ENCODE assay signal across 8 cellular contexts in genomic region chr6:44268095-44268628, GRCh38. TPM values are rescaled to one million over a fixed set of nuclear protein-coding genes. Genes with fewer than 3 reads are reported as not detected.
DNase-seq lines count a peak whose midpoint lies in the region; ATAC-seq and TF ChIP-seq lines count a peak whose summit lies in the region.

No MANE protein-coding gene starts in this region.

- POLR2A ChIA-PET in WTC11 (lab: Charles Lee) = interaction anchor here (1.3 to 1.6 kb wide), 3 partner anchors 11 to 22 kb away, joined by 3 to 5 read pairs (median 5); partner anchors contain the start of gene HSP90AB1

- CTCF ChIA-PET in WTC11 (lab: Charles Lee) = interaction anchor here (0.6 to 6.3 kb wide), 35 partner anchors 10 to 1176 kb away, joined by 3 to 109 read pairs (median 4); partner anchors contain the start of genes AARS2, HSP90AB1, MRPL14 and SLC29A1

- DNase-seq in cardiac muscle cell (ENCODE audit: low read depth in 1 of 2, low spot score in 1 of 2) (peak; percentile 53 to 83), Right ventricle myocardium superior (no peak), NCI-H1694 treated with DMSO at 0.1 percent for 48 hours (lab: John Stamatoyannopoulos, UW) (peak; percentile 37), WTC11 (ENCODE audit: low spot score) (peak; percentile 86), ecto neural progenitor cell (ENCODE audit: low spot score) (peak; percentile 82), myocyte (ENCODE audit: low read depth) (peak; percentile 61), uterus (peak in 1 of 2 donors; percentile 28)

- H3K9me3 Mint-ChIP-seq in WTC11 = no peaks in the 10 kb centered on the region

- TF ChIP-seq POLR2A in uterus (IDR thresholded peaks at IDR 0.05) = no peak

- H3K36me3 Mint-ChIP-seq in WTC11 = no peaks in the 10 kb centered on the region

- H3K27ac Mint-ChIP-seq in WTC11 = no peak overlapping the region

- no peaks in the 10 kb centered on the region for H3K36me3 ChIP-seq in cardiac muscle cell
- H3K36me3 ChIP-seq in uterus = no peaks in the 10 kb centered on the region

- H3K27ac ChIP-seq in cardiac muscle cell = no peak overlapping the region
- H3K27ac ChIP-seq in uterus = no peak overlapping the region

- H3K27me3 Mint-ChIP-seq in WTC11 (ENCODE audit: low read depth) = peaks cover 31% of the 10 kb centered on the region

- peaks cover 6% of the 10 kb centered on the region for H3K4me1 ChIP-seq in cardiac muscle cell (ENCODE audit: low read depth)
- peaks cover 0 to 23% of the 10 kb centered on the region in 2 donors for H3K4me1 ChIP-seq in uterus

- H3K4me3 Mint-ChIP-seq in WTC11 = 0 out of 2 replicates have a peak overlapping the region, but pooled peaks have one; percentile 3

- TF ChIP-seq CTCF in cardiac muscle cell (IDR thresholded peaks at IDR 0.05; ENCODE audit: low read depth, low read length) = peak; percentile 98
- TF ChIP-seq CTCF in WTC11 (IDR thresholded peaks at IDR 0.05) = peak; percentile 89
- peak; percentile 57 to 72 (median 66) for TF ChIP-seq CTCF in uterus (IDR thresholded peaks at IDR 0.05)

- ATAC-seq in Right ventricle myocardium superior (ENCODE audit: poor library complexity) = no peak
- peak; percentile 34 for ATAC-seq in WTC11
- no peak for ATAC-seq in GM21576 (IDR thresholded peaks at IDR 0.05; ENCODE audit: unreplicated experiment)

- H3K9me3 ChIP-seq in cardiac muscle cell (ENCODE audit: low read depth) (no peaks in the 10 kb centered on the region), uterus (no peaks in the 10 kb centered on the region)

- H3K4me3 ChIP-seq in cardiac muscle cell (no peak overlapping the region), uterus (no peak overlapping the region)

- intact Hi-C loops in Right ventricle myocardium superior (cut with DNase I) = loop anchor here (5.0 kb wide), 1 partner anchor 39 kb away; no protein-coding TSS in a partner anchor
- intact Hi-C loops in uterus (cut with DNase I; ENCODE audit: low total_unique reads) = no loop called here

- H3K27me3 ChIP-seq in cardiac muscle cell (peaks cover 23% of the 10 kb centered on the region), uterus (peaks cover 11 to 12% of the 10 kb centered on the region in 2 donors)

- H3K4me1 Mint-ChIP-seq in WTC11 = peaks cover 48% of the 10 kb centered on the region

TF ChIP-seq in WTC11, 78 proteins besides CTCF, POLR2A, EP300 and RAD21:
- TF ChIP-seq ATF2 (CRISPR knock-in tag; IDR thresholded peaks at IDR 0.05; ENCODE audit: borderline replicate concordance, low read depth) (no peak), GABPB1 (CRISPR knock-in tag; IDR thresholded peaks at IDR 0.05) (peak; percentile 36; the same call in 1 of the 2 replicates)

RNA-seq across cellular contexts. Expression of gene TMEM151B, which starts 2.1 kb away (rescaled TPM):
- total RNA-seq in cardiac muscle cell (0.21 and 0.39 TPM in 2 replicates), Right ventricle myocardium superior (not detected), WTC11 (2021) (5.5 to 5.6 TPM (median 5.5 TPM) in 3 replicates), myocyte (not detected in 2 replicates), uterus (under 1 TPM in 2 of 4 donors, not detected in 2; 0.09 to 0.21 TPM)
- 0.29 and 0.77 TPM in 2 replicates for polyA plus RNA-seq in cardiac muscle cell
- polyA plus RNA-seq in myocyte (2012) = 0.34 TPM

RNA-seq across cellular contexts. Expression of gene NFKBIE, which starts 2.8 kb away (rescaled TPM):
- total RNA-seq in cardiac muscle cell (23.8 and 34.2 TPM in 2 replicates), Right ventricle myocardium superior (3.7 TPM), WTC11 (2021) (8.3 to 10.4 TPM (median 10.3 TPM) in 3 replicates), myocyte (7.8 and 12.8 TPM in 2 replicates), uterus (1 to 10 TPM; 1.3 to 5.9 (median 2.8) TPM)
- polyA plus RNA-seq in cardiac muscle cell = 8.2 and 12.5 TPM in 2 replicates
- 4.3 TPM for polyA plus RNA-seq in myocyte (2012)

RNA-seq across cellular contexts. Expression of gene SLC35B2, which starts 10.8 kb away (rescaled TPM):
- 34.3 and 50.5 TPM in 2 replicates for total RNA-seq in cardiac muscle cell
- polyA plus RNA-seq in cardiac muscle cell = 44.4 and 63.3 TPM in 2 replicates
- 19.4 TPM for total RNA-seq in Right ventricle myocardium superior
- 28.9 to 36.7 TPM (median 30.8 TPM) in 3 replicates for total RNA-seq in WTC11 (2021)
- 51.4 and 55.6 TPM in 2 replicates for total RNA-seq in myocyte
- 82.4 TPM for polyA plus RNA-seq in myocyte (2012)
- 10 to 100 TPM in 3 of 4 donors, 1 to 10 TPM in 1; 5.9 to 39.5 (median 28.5) TPM for total RNA-seq in uterus

RNA-seq across cellular contexts. Expression of gene HSP90AB1, which starts 21.3 kb away (rescaled TPM):
- 865 and 876 TPM in 2 replicates for total RNA-seq in cardiac muscle cell
- polyA plus RNA-seq in cardiac muscle cell = 665 and 702 TPM in 2 replicates
- total RNA-seq in Right ventricle myocardium superior = 853 TPM
- total RNA-seq in WTC11 (2021) = 2,159 to 2,172 TPM (median 2,171 TPM) in 3 replicates
- total RNA-seq in myocyte = 1,588 and 1,639 TPM in 2 replicates
- polyA plus RNA-seq in myocyte (2012) = 942 TPM
- 100 to 1,000 TPM; 336 to 897 (median 564) TPM for total RNA-seq in uterus

RNA-seq across cellular contexts. Expression of gene SLC29A1, which starts 44.8 kb away (rescaled TPM):
- total RNA-seq in cardiac muscle cell (62.7 and 64.9 TPM in 2 replicates), Right ventricle myocardium superior (181 TPM), WTC11 (2021) (131 to 139 TPM (median 132 TPM) in 3 replicates), myocyte (159 and 244 TPM in 2 replicates), uterus (100 to 1,000 TPM in 2 of 4 donors, 10 to 100 TPM in 2; 29.9 to 150 (median 95.1) TPM)
- 85.4 and 88.7 TPM in 2 replicates for polyA plus RNA-seq in cardiac muscle cell
- 361 TPM for polyA plus RNA-seq in myocyte (2012)
